Comparison of ENCODE assay signal across 1 cellular context in the genomic region with DNA sequence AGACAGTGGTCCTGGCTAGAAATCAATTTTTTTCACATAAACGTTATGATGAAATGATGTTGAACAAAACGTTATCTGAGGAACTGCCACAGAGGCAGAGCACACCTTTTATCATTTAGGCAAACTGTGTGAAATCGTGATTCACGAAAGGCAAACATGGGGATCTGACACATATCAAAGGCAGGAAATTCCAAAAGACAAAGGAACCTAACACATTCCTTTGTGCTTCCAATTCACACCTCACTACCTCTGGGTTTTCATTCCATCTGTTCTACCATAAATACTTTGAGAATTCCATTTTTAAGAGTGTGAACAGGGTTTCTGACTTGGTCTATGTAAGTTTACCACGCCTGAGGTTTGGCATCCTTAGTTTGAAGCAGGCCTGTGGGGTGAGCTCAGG.
TF ChIP-seq lines count a peak whose summit lies in the region.

No MANE protein-coding gene starts in this region.

TF ChIP-seq in GM23338, 12 proteins besides CTCF, POLR2A, EP300 and RAD21 (continued from another document):
- TF ChIP-seq, protein P1, sequence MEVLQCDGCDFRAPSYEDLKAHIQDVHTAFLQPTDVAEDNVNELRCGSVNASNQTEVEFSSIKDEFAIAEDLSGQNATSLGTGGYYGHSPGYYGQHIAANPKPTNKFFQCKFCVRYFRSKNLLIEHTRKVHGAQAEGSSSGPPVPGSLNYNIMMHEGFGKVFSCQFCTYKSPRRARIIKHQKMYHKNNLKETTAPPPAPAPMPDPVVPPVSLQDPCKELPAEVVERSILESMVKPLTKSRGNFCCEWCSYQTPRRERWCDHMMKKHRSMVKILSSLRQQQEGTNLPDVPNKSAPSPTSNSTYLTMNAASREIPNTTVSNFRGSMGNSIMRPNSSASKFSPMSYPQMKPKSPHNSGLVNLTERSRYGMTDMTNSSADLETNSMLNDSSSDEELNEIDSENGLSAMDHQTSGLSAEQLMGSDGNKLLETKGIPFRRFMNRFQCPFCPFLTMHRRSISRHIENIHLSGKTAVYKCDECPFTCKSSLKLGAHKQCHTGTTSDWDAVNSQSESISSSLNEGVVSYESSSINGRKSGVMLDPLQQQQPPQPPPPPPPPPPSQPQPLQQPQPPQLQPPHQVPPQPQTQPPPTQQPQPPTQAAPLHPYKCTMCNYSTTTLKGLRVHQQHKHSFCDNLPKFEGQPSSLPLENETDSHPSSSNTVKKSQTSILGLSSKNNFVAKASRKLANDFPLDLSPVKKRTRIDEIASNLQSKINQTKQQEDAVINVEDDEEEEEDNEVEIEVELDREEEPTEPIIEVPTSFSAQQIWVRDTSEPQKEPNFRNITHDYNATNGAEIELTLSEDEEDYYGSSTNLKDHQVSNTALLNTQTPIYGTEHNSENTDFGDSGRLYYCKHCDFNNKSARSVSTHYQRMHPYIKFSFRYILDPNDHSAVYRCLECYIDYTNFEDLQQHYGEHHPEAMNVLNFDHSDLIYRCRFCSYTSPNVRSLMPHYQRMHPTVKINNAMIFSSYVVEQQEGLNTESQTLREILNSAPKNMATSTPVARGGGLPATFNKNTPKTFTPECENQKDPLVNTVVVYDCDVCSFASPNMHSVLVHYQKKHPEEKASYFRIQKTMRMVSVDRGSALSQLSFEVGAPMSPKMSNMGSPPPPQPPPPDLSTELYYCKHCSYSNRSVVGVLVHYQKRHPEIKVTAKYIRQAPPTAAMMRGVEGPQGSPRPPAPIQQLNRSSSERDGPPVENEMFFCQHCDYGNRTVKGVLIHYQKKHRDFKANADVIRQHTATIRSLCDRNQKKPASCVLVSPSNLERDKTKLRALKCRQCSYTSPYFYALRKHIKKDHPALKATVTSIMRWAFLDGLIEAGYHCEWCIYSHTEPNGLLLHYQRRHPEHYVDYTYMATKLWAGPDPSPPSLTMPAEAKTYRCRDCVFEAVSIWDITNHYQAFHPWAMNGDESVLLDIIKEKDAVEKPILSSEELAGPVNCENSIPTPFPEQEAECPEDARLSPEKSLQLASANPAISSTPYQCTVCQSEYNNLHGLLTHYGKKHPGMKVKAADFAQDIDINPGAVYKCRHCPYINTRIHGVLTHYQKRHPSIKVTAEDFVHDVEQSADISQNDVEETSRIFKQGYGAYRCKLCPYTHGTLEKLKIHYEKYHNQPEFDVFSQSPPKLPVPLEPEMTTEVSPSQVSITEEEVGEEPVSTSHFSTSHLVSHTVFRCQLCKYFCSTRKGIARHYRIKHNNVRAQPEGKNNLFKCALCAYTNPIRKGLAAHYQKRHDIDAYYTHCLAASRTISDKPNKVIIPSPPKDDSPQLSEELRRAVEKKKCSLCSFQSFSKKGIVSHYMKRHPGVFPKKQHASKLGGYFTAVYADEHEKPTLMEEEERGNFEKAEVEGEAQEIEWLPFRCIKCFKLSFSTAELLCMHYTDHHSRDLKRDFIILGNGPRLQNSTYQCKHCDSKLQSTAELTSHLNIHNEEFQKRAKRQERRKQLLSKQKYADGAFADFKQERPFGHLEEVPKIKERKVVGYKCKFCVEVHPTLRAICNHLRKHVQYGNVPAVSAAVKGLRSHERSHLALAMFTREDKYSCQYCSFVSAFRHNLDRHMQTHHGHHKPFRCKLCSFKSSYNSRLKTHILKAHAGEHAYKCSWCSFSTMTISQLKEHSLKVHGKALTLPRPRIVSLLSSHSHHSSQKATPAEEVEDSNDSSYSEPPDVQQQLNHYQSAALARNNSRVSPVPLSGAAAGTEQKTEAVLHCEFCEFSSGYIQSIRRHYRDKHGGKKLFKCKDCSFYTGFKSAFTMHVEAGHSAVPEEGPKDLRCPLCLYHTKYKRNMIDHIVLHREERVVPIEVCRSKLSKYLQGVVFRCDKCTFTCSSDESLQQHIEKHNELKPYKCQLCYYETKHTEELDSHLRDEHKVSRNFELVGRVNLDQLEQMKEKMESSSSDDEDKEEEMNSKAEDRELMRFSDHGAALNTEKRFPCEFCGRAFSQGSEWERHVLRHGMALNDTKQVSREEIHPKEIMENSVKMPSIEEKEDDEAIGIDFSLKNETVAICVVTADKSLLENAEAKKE (CRISPR knock-in tag; IDR thresholded peaks at IDR 0.05), result no peak
TF ChIP-seq in GM23338: peak in this region for 0.
